ENCODE assay signal across 24 cellular contexts in genomic region chr3:156648086-156648485, GRCh38. TPM values are rescaled to one million over a fixed set of nuclear protein-coding genes. Genes with fewer than 3 reads are reported as not detected.
A peak's percentile ranks its signal among the peaks of the same experiment; 100 is the strongest.
DNase-seq lines count a peak whose midpoint lies in the region; ATAC-seq and TF ChIP-seq lines count a peak whose summit lies in the region.
"Had no signal": no experiment of that assay in that cellular context is flagged by ENCODE, and none has a peak within 500 bp of the region (broad histone marks: within the 10 kb centered on the region; RNA-seq: fewer than 3 reads in every experiment).

No MANE protein-coding gene starts in this region.

- intact Hi-C loops in natural killer cell (cut with micrococcal nuclease): no loop called here
- intact Hi-C loops in activated CD4-positive, alpha-beta T cell treated with anti-CD3 and anti-CD28 coated beads, Interleukin-2, amount 10 ng/mL, durations not matched to agents 24 days and 14 days (cut with micrococcal nuclease): no loop called here

- ATAC-seq in natural killer cell treated with Interleukin-12 subunit alpha and Interleukin-12 subunit beta and Interleukin-15 and Interleukin-18, amount 100 ng/mL, for 72 hours: no peak
- ATAC-seq in natural killer cell: no peak
- no peak for ATAC-seq in GM19467 (IDR thresholded peaks at IDR 0.05; ENCODE audit: unreplicated experiment)
- no peak for ATAC-seq in SK-N-SH treated with all-trans-retinoic acid at 6 μM for 48 hours
- ATAC-seq: effector memory CD8-positive, alpha-beta T cell; heart left ventricle; lower lobe of right lung; upper lobe of right lung had no signal

- peak overlapping the region; percentile 31; the same call in 1 of the 2 replicates for H3K27ac ChIP-seq in SJSA1
- H3K27ac ChIP-seq: BLaER1 treated with 17β-estradiol and CSF1 and Interleukin-3, amounts not matched to agents 10 nM and 100 nM; heart left ventricle; lower lobe of right lung; skin epidermis; upper lobe of right lung had no signal

- peaks cover 5% of the 10 kb centered on the region for H3K36me3 Mint-ChIP-seq in natural killer cell treated with Interleukin-12 subunit alpha and Interleukin-12 subunit beta and Interleukin-15 and Interleukin-18, amount 100 ng/mL, for 72 hours
- no peaks in the 10 kb centered on the region for H3K36me3 Mint-ChIP-seq in natural killer cell
- peaks cover 4% of the 10 kb centered on the region for H3K36me3 Mint-ChIP-seq in activated CD4-positive, alpha-beta T cell treated with anti-CD3 and anti-CD28 coated beads, Interleukin-2, amount 10 ng/mL, durations not matched to agents 24 days and 14 days (ENCODE audit: low read depth)
- H3K36me3 Mint-ChIP-seq: naive B cell had no signal

- DNase-seq in natural killer cell treated with Interleukin-12 subunit alpha and Interleukin-12 subunit beta and Interleukin-15 and Interleukin-18, amount 100 ng/mL, for 72 hours (ENCODE audit: low spot score): no peak
- DNase-seq in natural killer cell: no peak
- DNase-seq in SJSA1 (ENCODE audit: low read depth in 1 of 2, low spot score in 2 of 2): peak in 1 of 2 experiments; percentile 38
- peak; percentile 39 to 49 for DNase-seq in foreskin fibroblast
- DNase-seq in activated CD4-positive, alpha-beta T cell treated with anti-CD3 and anti-CD28 coated beads, Interleukin-2, amount 10 ng/mL, durations not matched to agents 24 days and 14 days: no peak
- no peak for DNase-seq in NCI-H526 treated with DMSO at 0.1 percent for 48 hours (lab: John Stamatoyannopoulos, UW)
- DNase-seq: 8988T; activated CD4-positive, alpha-beta memory T cell treated with anti-CD3 and anti-CD28 coated beads, Interleukin-2, amount 10 ng/mL, durations not matched to agents 7 days and 5 days; activated naive CD4-positive, alpha-beta T cell treated with Interleukin-2 at 50 U/mL for 16 hours; effector memory CD8-positive, alpha-beta T cell; heart left ventricle; Kasumi-1; lower lobe of right lung; naive B cell; NCI-H1417; NCI-H2171; NCI-H748 treated with DMSO at 0.1 percent for 48 hours; stimulated activated CD4-positive, alpha-beta T cell treated with anti-CD3 and anti-CD28 coated beads, Interleukin-4, amount 100 ng/mL, for 24 hours; T-helper 2 cell; upper lobe of right lung had no signal

- H3K27ac Mint-ChIP-seq in natural killer cell treated with Interleukin-12 subunit alpha and Interleukin-12 subunit beta and Interleukin-15 and Interleukin-18, amount 100 ng/mL, for 72 hours: peak overlapping the region in 1 of 2 donors; percentile 3
- H3K27ac Mint-ChIP-seq in natural killer cell: no peak overlapping the region
- H3K27ac Mint-ChIP-seq in activated CD4-positive, alpha-beta T cell treated with anti-CD3 and anti-CD28 coated beads, Interleukin-2, amount 10 ng/mL, durations not matched to agents 24 days and 14 days: no peak overlapping the region
- H3K27ac Mint-ChIP-seq: activated CD4-positive, alpha-beta memory T cell treated with anti-CD3 and anti-CD28 coated beads, Interleukin-2, amount 10 ng/mL, durations not matched to agents 7 days and 5 days; effector memory CD8-positive, alpha-beta T cell had no signal

- peaks cover 20 to 24% of the 10 kb centered on the region in 2 donors for H3K4me1 Mint-ChIP-seq in natural killer cell treated with Interleukin-12 subunit alpha and Interleukin-12 subunit beta and Interleukin-15 and Interleukin-18, amount 100 ng/mL, for 72 hours (ENCODE audit: low read depth in 2 of 2)
- H3K4me1 Mint-ChIP-seq in natural killer cell: peaks cover 11 to 12% of the 10 kb centered on the region in 2 donors
- H3K4me1 Mint-ChIP-seq in activated CD4-positive, alpha-beta T cell treated with anti-CD3 and anti-CD28 coated beads, Interleukin-2, amount 10 ng/mL, durations not matched to agents 24 days and 14 days: peaks cover 16% of the 10 kb centered on the region

- peaks cover 21% of the 10 kb centered on the region for H3K4me1 ChIP-seq in SJSA1 (replicated peaks)

- H3K9me3 Mint-ChIP-seq in natural killer cell treated with Interleukin-12 subunit alpha and Interleukin-12 subunit beta and Interleukin-15 and Interleukin-18, amount 100 ng/mL, for 72 hours: no peaks in the 10 kb centered on the region
- H3K9me3 Mint-ChIP-seq in natural killer cell: no peaks in the 10 kb centered on the region
- peaks cover 12% of the 10 kb centered on the region for H3K9me3 Mint-ChIP-seq in activated CD4-positive, alpha-beta T cell treated with anti-CD3 and anti-CD28 coated beads, Interleukin-2, amount 10 ng/mL, durations not matched to agents 24 days and 14 days
- H3K9me3 Mint-ChIP-seq: effector memory CD8-positive, alpha-beta T cell had no signal

- H3K4me3 ChIP-seq in SJSA1 (no peak overlapping the region), foreskin fibroblast (ENCODE audit: low read depth in 1 of 2, low read length in 2 of 2) (no peak overlapping the region)
- H3K4me3 ChIP-seq: BLaER1 treated with 17β-estradiol and CSF1 and Interleukin-3, amounts not matched to agents 10 nM and 100 nM; heart left ventricle; lower lobe of right lung; skin epidermis; upper lobe of right lung had no signal

- H3K9me3 ChIP-seq in SJSA1 (replicated peaks): no peaks in the 10 kb centered on the region
- H3K9me3 ChIP-seq: BLaER1 treated with 17β-estradiol and CSF1 and Interleukin-3, amounts not matched to agents 10 nM and 100 nM; lower lobe of right lung; upper lobe of right lung had no signal

- no peaks in the 10 kb centered on the region for H3K36me3 ChIP-seq in SJSA1
- H3K36me3 ChIP-seq: BLaER1 treated with 17β-estradiol and CSF1 and Interleukin-3, amounts not matched to agents 10 nM and 100 nM; heart left ventricle; lower lobe of right lung; upper lobe of right lung had no signal

- H3K4me3 Mint-ChIP-seq in natural killer cell treated with Interleukin-12 subunit alpha and Interleukin-12 subunit beta and Interleukin-15 and Interleukin-18, amount 100 ng/mL, for 72 hours: peak overlapping the region; percentile 0
- H3K4me3 Mint-ChIP-seq in natural killer cell: no peak overlapping the region
- H3K4me3 Mint-ChIP-seq in activated CD4-positive, alpha-beta T cell treated with anti-CD3 and anti-CD28 coated beads, Interleukin-2, amount 10 ng/mL, durations not matched to agents 24 days and 14 days: no peak overlapping the region
- H3K4me3 Mint-ChIP-seq: activated CD4-positive, alpha-beta memory T cell treated with anti-CD3 and anti-CD28 coated beads, Interleukin-2, amount 10 ng/mL, durations not matched to agents 7 days and 5 days; effector memory CD8-positive, alpha-beta T cell; naive B cell had no signal

- no peak for TF ChIP-seq CTCF in natural killer cell (IDR thresholded peaks at IDR 0.05)
- no peak for TF ChIP-seq CTCF in foreskin fibroblast (IDR thresholded peaks at IDR 0.05; ENCODE audit: low read depth, low read length)

- H3K27me3 ChIP-seq in SJSA1 (replicated peaks): no peaks in the 10 kb centered on the region
- H3K27me3 ChIP-seq: BLaER1 treated with 17β-estradiol and CSF1 and Interleukin-3, amounts not matched to agents 10 nM and 100 nM; heart left ventricle; upper lobe of right lung had no signal

- peaks cover 0 to 2% of the 10 kb centered on the region in 2 donors for H3K27me3 Mint-ChIP-seq in natural killer cell treated with Interleukin-12 subunit alpha and Interleukin-12 subunit beta and Interleukin-15 and Interleukin-18, amount 100 ng/mL, for 72 hours
- H3K27me3 Mint-ChIP-seq in natural killer cell (ENCODE audit: low read depth in 2 of 2): peaks cover 3 to 6% of the 10 kb centered on the region in 2 donors
- H3K27me3 Mint-ChIP-seq in activated CD4-positive, alpha-beta T cell treated with anti-CD3 and anti-CD28 coated beads, Interleukin-2, amount 10 ng/mL, durations not matched to agents 24 days and 14 days: peaks cover 14% of the 10 kb centered on the region

TF ChIP-seq in SK-N-SH treated with all-trans-retinoic acid at 6 μM for 48 hours, 23 proteins besides CTCF, POLR2A, EP300 and RAD21 (continues in another document):
- TF ChIP-seq ZFP3 (CRISPR knock-in tag; IDR thresholded peaks at IDR 0.05) (no peak), ZNF70 (CRISPR knock-in tag; IDR thresholded peaks at IDR 0.05) (no peak), BACH2 (CRISPR knock-in tag; IDR thresholded peaks at IDR 0.05; ENCODE audit: borderline replicate concordance) (no peak), OSR1 (CRISPR knock-in tag; IDR thresholded peaks at IDR 0.05) (no peak), TOX (CRISPR knock-in tag; IDR thresholded peaks at IDR 0.05; ENCODE audit: borderline replicate concordance) (no peak), TCF4 (CRISPR knock-in tag; IDR thresholded peaks at IDR 0.05; ENCODE audit: borderline replicate concordance) (no peak), CSDC2 (CRISPR knock-in tag; IDR thresholded peaks at IDR 0.05) (no peak), POU6F1 (CRISPR knock-in tag; IDR thresholded peaks at IDR 0.05; ENCODE audit: borderline replicate concordance, low read depth) (no peak), ISL1 (CRISPR knock-in tag; IDR thresholded peaks at IDR 0.05) (no peak), ZNF565 (CRISPR knock-in tag; conservative IDR thresholded peaks at IDR 0.05; ENCODE audit: low read depth) (no peak)

RNA-seq across cellular contexts. Expression of gene TIPARP, which starts 26.3 kb away (rescaled TPM):
- total RNA-seq in natural killer cell treated with Interleukin-12 subunit alpha and Interleukin-12 subunit beta and Interleukin-15 and Interleukin-18, amount 100 ng/mL, for 72 hours: 10 to 100 TPM; 35.9 to 38.0 TPM
- total RNA-seq in natural killer cell: 100 to 1,000 TPM; 129 to 249 (median 147) TPM
- 42.4 and 50.5 TPM in 2 replicates for total RNA-seq in SJSA1 (2014; rRNA removed; shearing (Covaris generic))
- total RNA-seq in activated CD4-positive, alpha-beta T cell treated with anti-CD3 and anti-CD28 coated beads, Interleukin-2, amount 10 ng/mL, durations not matched to agents 24 days and 14 days: 17.7 and 18.7 TPM in 2 replicates

Comparison
In these comparisons a context has a peak if more than half of its experiments do, and no peak if none do; other contexts are left out.
1. DNase-seq: peak in foreskin fibroblast (2 of 2); none in natural killer cell treated with Interleukin-12 subunit alpha and Interleukin-12 subunit beta and Interleukin-15 and Interleukin-18, amount 100 ng/mL, for 72 hours (single experiment), natural killer cell (single experiment), activated CD4-positive, alpha-beta T cell treated with anti-CD3 and anti-CD28 coated beads, Interleukin-2, amount 10 ng/mL, durations not matched to agents 24 days and 14 days (single experiment) and NCI-H526 treated with DMSO at 0.1 percent for 48 hours (single experiment).